Comparison of ENCODE assay signal across 1 cellular context in the genomic region with DNA sequence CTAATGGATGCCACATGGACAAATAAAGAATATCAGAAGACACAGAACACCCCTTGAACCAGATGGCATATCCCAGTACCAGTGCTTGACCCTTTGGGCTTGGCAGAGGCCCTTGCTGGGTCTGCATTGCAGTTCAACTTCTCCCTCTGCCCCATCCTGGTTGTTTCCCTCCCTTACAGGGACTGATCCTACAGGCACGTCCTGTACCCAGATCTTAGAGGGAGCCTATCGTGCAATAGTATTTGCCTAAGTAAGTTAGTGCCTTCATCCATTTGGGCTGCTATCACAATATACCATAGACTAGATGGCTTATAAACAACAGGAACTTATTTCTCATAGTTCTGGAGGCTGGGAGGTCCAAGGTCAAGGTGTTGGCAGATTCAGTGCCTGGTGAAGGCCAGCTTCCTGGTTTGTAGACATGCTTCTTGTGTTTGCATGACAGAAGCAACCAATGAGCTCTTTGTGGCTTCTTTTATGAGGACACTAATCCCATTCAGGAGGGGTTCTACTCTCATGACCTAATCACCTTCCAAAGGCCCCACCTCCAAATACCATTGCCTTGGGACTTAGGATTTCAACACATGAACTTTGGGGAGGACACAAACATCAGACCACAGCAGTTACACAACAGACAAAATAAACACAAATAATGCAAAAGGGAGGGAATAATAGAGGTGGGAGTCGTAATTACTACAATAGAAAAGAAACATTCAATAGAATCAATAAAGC.
TF ChIP-seq lines count a peak whose summit lies in the region.

No MANE protein-coding gene starts in this region.

TF ChIP-seq in H1, 55 proteins besides CTCF, POLR2A, EP300 and RAD21:
- no peak for TF ChIP-seq CBX8 (IDR thresholded peaks at IDR 0.05; ENCODE audit: borderline replicate concordance, low read depth, low read length)
- no peak for TF ChIP-seq PHF8 (conservative IDR thresholded peaks at IDR 0.05; ENCODE audit: low read depth, low read length)
- TF ChIP-seq ASH2L (IDR thresholded peaks at IDR 0.05; ENCODE audit: low read length): no peak
- TF ChIP-seq CHD2 (IDR thresholded peaks at IDR 0.05; ENCODE audit: low read length): no peak
